ENCODE assay signal across 10 cellular contexts in genomic region chr7:50397320-50397970, GRCh38. TPM values are rescaled to one million over a fixed set of nuclear protein-coding genes. Genes with fewer than 3 reads are reported as not detected.
A peak's percentile ranks its signal among the peaks of the same experiment; 100 is the strongest.
DNase-seq lines count a peak whose midpoint lies in the region; ATAC-seq and TF ChIP-seq lines count a peak whose summit lies in the region.
"Had no signal": no experiment of that assay in that cellular context is flagged by ENCODE, and none has a peak within 500 bp of the region (broad histone marks: within the 10 kb centered on the region; RNA-seq: fewer than 3 reads in every experiment).

No MANE protein-coding gene starts in this region.

- intact Hi-C loops in Calu3 (cut with micrococcal nuclease; ENCODE audit: unreplicated experiment) (no loop called here), posterior cingulate gyrus (cut with DNase I) (no loop called here)

- no peak for DNase-seq in naive B cell
- no peak for DNase-seq in Calu3
- no peak for DNase-seq in posterior cingulate gyrus
- DNase-seq: head of caudate nucleus, mucosa of descending colon, NCI-H510A treated with DMSO at 0.1 percent for 48 hours had no signal

- CTCF ChIA-PET in Calu3 (lab: Charles Lee) = no interaction called here

- no peaks in the 10 kb centered on the region for H3K27me3 Mint-ChIP-seq in naive B cell
- H3K27me3 Mint-ChIP-seq in Calu3 (ENCODE audit: unreplicated experiment) = peaks cover 75% of the 10 kb centered on the region

- H3K27ac Mint-ChIP-seq in naive B cell (peak overlapping the region; percentile 85 to 97 (median 95)), Calu3 (ENCODE audit: unreplicated experiment) (no peak overlapping the region)

- H3K36me3 Mint-ChIP-seq in naive B cell = peaks cover 63 to 70% of the 10 kb centered on the region in 2 donors
- H3K36me3 Mint-ChIP-seq in Calu3 (ENCODE audit: insufficient read depth, unreplicated experiment) = no peaks in the 10 kb centered on the region

- H3K4me1 Mint-ChIP-seq in naive B cell (peaks cover 59 to 79% (median 68%) of the 10 kb centered on the region in 3 donors), Calu3 (ENCODE audit: low read depth, unreplicated experiment) (no peaks in the 10 kb centered on the region)

- H3K4me3 Mint-ChIP-seq in naive B cell (peak overlapping the region in 7 of 8 donors; percentile 71 to 81 (median 73)), Calu3 (ENCODE audit: low read depth, unreplicated experiment) (no peak overlapping the region)

- peaks cover 0 to 10% (median 5%) of the 10 kb centered on the region in 7 donors for H3K9me3 Mint-ChIP-seq in naive B cell
- H3K9me3 Mint-ChIP-seq in Calu3 (ENCODE audit: low read depth, unreplicated experiment) = no peaks in the 10 kb centered on the region

- TF ChIP-seq CTCF in Calu3 (IDR thresholded peaks at IDR 0.05; ENCODE audit: unreplicated experiment) = no peak

- no TSS peak for BruUV-seq in Calu3 (replicated peaks; lab: Mats Ljungman, UMichigan)

- ATAC-seq in GM18520 (IDR thresholded peaks at IDR 0.05; ENCODE audit: unreplicated experiment) = peak; percentile 56
- peak; percentile 52 for ATAC-seq in GM21515 (IDR thresholded peaks at IDR 0.05; ENCODE audit: unreplicated experiment)
- peak; percentile 77 for ATAC-seq in HG03354 (IDR thresholded peaks at IDR 0.05; ENCODE audit: poor library complexity, severe bottlenecking, unreplicated experiment)
- peak; percentile 50 to 54 for ATAC-seq in naive B cell (ENCODE audit: low read depth in 2 of 2)
- ATAC-seq in SK-N-SH treated with all-trans-retinoic acid at 6 μM for 48 hours = no peak
- ATAC-seq: mucosa of descending colon had no signal

TF ChIP-seq in SK-N-SH treated with all-trans-retinoic acid at 6 μM for 48 hours, 23 proteins besides CTCF, POLR2A, EP300 and RAD21:
- TF ChIP-seq CSRNP3 (CRISPR knock-in tag; IDR thresholded peaks at IDR 0.05) (no peak), POU6F1 (CRISPR knock-in tag; IDR thresholded peaks at IDR 0.05; ENCODE audit: borderline replicate concordance, low read depth) (no peak), ZNF8 (CRISPR knock-in tag; IDR thresholded peaks at IDR 0.05) (no peak), ESRRG (CRISPR knock-in tag; IDR thresholded peaks at IDR 0.05) (no peak), ZNF70 (CRISPR knock-in tag; IDR thresholded peaks at IDR 0.05) (no peak), SNAI2 (CRISPR knock-in tag; IDR thresholded peaks at IDR 0.05) (no peak), ZFP30 (CRISPR knock-in tag; IDR thresholded peaks at IDR 0.05) (no peak), CREB5 (CRISPR knock-in tag; IDR thresholded peaks at IDR 0.05; ENCODE audit: low read depth) (no peak), TSHZ2 (CRISPR knock-in tag; IDR thresholded peaks at IDR 0.05) (no peak), OSR1 (CRISPR knock-in tag; IDR thresholded peaks at IDR 0.05) (no peak), TCF4 (CRISPR knock-in tag; IDR thresholded peaks at IDR 0.05; ENCODE audit: borderline replicate concordance) (no peak), ARNTL (CRISPR knock-in tag; IDR thresholded peaks at IDR 0.05; ENCODE audit: borderline replicate concordance, low read depth) (no peak), PPARA (CRISPR knock-in tag; IDR thresholded peaks at IDR 0.05; ENCODE audit: borderline replicate concordance) (no peak), PATZ1 (CRISPR knock-in tag; IDR thresholded peaks at IDR 0.05; ENCODE audit: borderline replicate concordance) (no peak), GLIS3 (CRISPR knock-in tag; IDR thresholded peaks at IDR 0.05) (no peak), BACH2 (CRISPR knock-in tag; IDR thresholded peaks at IDR 0.05; ENCODE audit: borderline replicate concordance) (no peak)

RNA-seq across cellular contexts. Expression of gene FIGNL1, which starts 52.7 kb away (rescaled TPM):
- 10 to 100 TPM in 5 of 6 donors, 1 to 10 TPM in 1; 4.8 to 26.2 (median 18.2) TPM for polyA plus RNA-seq in naive B cell (ENCODE audit: low read depth in 6 of 6)
- total RNA-seq in Calu3 (2022) = 36.3 and 42.5 TPM in 2 replicates
